In genomic region chr10:23613900-23614299, GRCh38 we compare ENCODE assay signal across 15 cellular contexts.
DNase-seq lines count a peak whose midpoint lies in the region; ATAC-seq, FAIRE-seq and TF ChIP-seq lines count a peak whose summit lies in the region.
"Had no signal": no experiment of that assay in that cellular context is flagged by ENCODE, and none has a peak within 500 bp of the region (broad histone marks: within the 10 kb centered on the region; RNA-seq: fewer than 3 reads in every experiment).

No MANE protein-coding gene starts in this region.

- H4K20me1 ChIP-seq in GM12878 (ENCODE audit: control insufficient read depth, insufficient read depth) = no peaks in the 10 kb centered on the region

- H2AFZ ChIP-seq in GM12878 (ENCODE audit: control insufficient read depth, low read depth, low read length) = no peak overlapping the region; the same call in 1 of the 2 replicates

- H3K9me3 ChIP-seq in GM12878 (replicated peaks; ENCODE audit: control insufficient read depth, insufficient read depth, low read length) = no peaks in the 10 kb centered on the region; the same call in 2 of the 3 replicates
- H3K9me3 ChIP-seq: colonic mucosa, SJSA1 had no signal

- H3K27ac ChIP-seq in GM12878 (ENCODE audit: control insufficient read depth, insufficient read depth) = no peak overlapping the region
- H3K27ac ChIP-seq: colonic mucosa, SJSA1 had no signal

- TF ChIP-seq POLR2A in GM12878 (IDR thresholded peaks at IDR 0.05; ENCODE audit: low read depth, low read length) = no peak

- in situ Hi-C loops in GM12878 (cut with MboI) = no loop called here

- ATAC-seq in GM18909 (IDR thresholded peaks at IDR 0.05; ENCODE audit: poor library complexity, unreplicated experiment) = peak; percentile 66
- ATAC-seq in GM21717 (IDR thresholded peaks at IDR 0.05; ENCODE audit: unreplicated experiment) = peak; percentile 73
- peak; percentile 68 for ATAC-seq in HG03108 (IDR thresholded peaks at IDR 0.05; ENCODE audit: unreplicated experiment)
- peak; percentile 68 for ATAC-seq in GM12878
- no peak for ATAC-seq in GM21423 (IDR thresholded peaks at IDR 0.05; ENCODE audit: unreplicated experiment)

- no peak for DNase-seq in GM12878 (ENCODE audit: low read depth, low spot score)
- DNase-seq in GF-D8 (lab: John Stamatoyannopoulos, UW) = no peak
- DNase-seq in COLO829 (ENCODE audit: low spot score) = no peak
- DNase-seq: colonic mucosa; GOT3; KG1; NCI-H1417; stimulated activated CD4-positive, alpha-beta T cell treated with anti-CD3 and anti-CD28 coated beads, Interleukin-1b, Interleukin-23, amount 100 ng/mL, for 48 hours had no signal

- CTCF ChIA-PET in GM12878 (lab: Yijun Ruan, JAX) = no interaction called here

- WGBS in GM12878 (ENCODE audit: insufficient coverage, insufficient replicate concordance, low lambda C conversion rate, missing lambda C conversion rate) = 4% methylated on average over 2 of the region's 2 CpGs

- intact Hi-C loops in GM12878 (cut with micrococcal nuclease; ENCODE audit: unreplicated experiment) = no loop called here

- TF ChIP-seq EP300 in GM12878 (IDR thresholded peaks at IDR 0.05; ENCODE audit: borderline replicate concordance in 1 of 2, control insufficient read depth in 1 of 2, low read depth in 2 of 2, low read length in 2 of 2) = no peak

- TF ChIP-seq RAD21 in GM12878 (IDR thresholded peaks at IDR 0.05; ENCODE audit: insufficient read depth, low read depth, low read length) = no peak

- RAD21 ChIA-PET in GM12878 (lab: Charles Lee; ENCODE audit: unreplicated experiment) = no interaction called here

- H3K36me3 ChIP-seq in GM12878 (ENCODE audit: control insufficient read depth in 2 of 2, insufficient read depth in 2 of 2, low read length in 1 of 2) = no peaks in the 10 kb centered on the region
- H3K36me3 ChIP-seq: colonic mucosa, SJSA1 had no signal

- H3K27me3 ChIP-seq in GM12878 (replicated peaks in 1 of 2; ENCODE audit: control insufficient read depth in 2 of 2, insufficient read depth in 2 of 2, low read length in 1 of 2) = no peaks in the 10 kb centered on the region
- H3K27me3 ChIP-seq: colonic mucosa, SJSA1 had no signal

- FAIRE-seq in GM12878 (lab: Jason Lieb, UNC) = no peak
- FAIRE-seq: astrocyte, islet of Langerhans had no signal

- no peak for TF ChIP-seq CTCF in GM12878 (IDR thresholded peaks at IDR 0.05 in 2 of 3, conservative IDR thresholded peaks at IDR 0.05 in 1 of 3; ENCODE audit: control insufficient read depth in 2 of 3, extremely low read depth in 1 of 3, insufficient read depth in 1 of 3, low read depth in 3 of 3, low read length in 3 of 3)

- BruUV-seq in GM12878 (replicated peaks; lab: Mats Ljungman, UMichigan) = no TSS peak

- 0 out of 2 replicates have a peak overlapping the region, but pooled peaks have one; percentile 10 for H3K4me3 ChIP-seq in GM12878
- H3K4me3 ChIP-seq: colonic mucosa, SJSA1 had no signal

- no peak overlapping the region for H3K9ac ChIP-seq in GM12878 (ENCODE audit: control insufficient read depth, insufficient read depth, low read length)

- no peaks in the 10 kb centered on the region for H3K79me2 ChIP-seq in GM12878 (ENCODE audit: control insufficient read depth, insufficient read depth, low read length)

- no peak overlapping the region for H3K4me2 ChIP-seq in GM12878 (ENCODE audit: control insufficient read depth, insufficient read depth)

- SMC1A ChIA-PET in GM12878 (lab: Charles Lee; ENCODE audit: uncharacterized antibody, unreplicated experiment) = no interaction called here

- H3K4me1 ChIP-seq in GM12878 (ENCODE audit: control insufficient read depth, insufficient read depth, low read length) = peaks cover 4% of the 10 kb centered on the region
- H3K4me1 ChIP-seq: colonic mucosa, SJSA1 had no signal

- POLR2A ChIA-PET in GM12878 (lab: Charles Lee) = no interaction called here

TF ChIP-seq in GM12878, 131 proteins besides CTCF, POLR2A, EP300 and RAD21:
- TF ChIP-seq PKNOX1 (IDR thresholded peaks at IDR 0.05) = no peak
